ENCODE assay signal across 8 cellular contexts in genomic region chr9:82552784-82553183, GRCh38.
"Had no signal": no experiment of that assay in that cellular context is flagged by ENCODE, and none has a peak within 500 bp of the region (broad histone marks: within the 10 kb centered on the region; RNA-seq: fewer than 3 reads in every experiment).

No MANE protein-coding gene starts in this region.

- H3K4me3 ChIP-seq: GM12878 had no signal

- ATAC-seq: GM12878 had no signal

- DNase-seq: GDM1, GF-D8 had no signal

- FAIRE-seq: G401.6, GM12878, GM12891, GM12892, GM18507, GM19239 had no signal
